Comparison of ENCODE assay signal across 1 cellular context in genomic region chr6:7542065-7542877, GRCh38.
TF ChIP-seq lines count a peak whose summit lies in the region.

No MANE protein-coding gene starts in this region.

TF ChIP-seq in HCT116, 20 proteins besides CTCF, POLR2A, EP300 and RAD21 (continued from another document):
- TF ChIP-seq, protein P1, sequence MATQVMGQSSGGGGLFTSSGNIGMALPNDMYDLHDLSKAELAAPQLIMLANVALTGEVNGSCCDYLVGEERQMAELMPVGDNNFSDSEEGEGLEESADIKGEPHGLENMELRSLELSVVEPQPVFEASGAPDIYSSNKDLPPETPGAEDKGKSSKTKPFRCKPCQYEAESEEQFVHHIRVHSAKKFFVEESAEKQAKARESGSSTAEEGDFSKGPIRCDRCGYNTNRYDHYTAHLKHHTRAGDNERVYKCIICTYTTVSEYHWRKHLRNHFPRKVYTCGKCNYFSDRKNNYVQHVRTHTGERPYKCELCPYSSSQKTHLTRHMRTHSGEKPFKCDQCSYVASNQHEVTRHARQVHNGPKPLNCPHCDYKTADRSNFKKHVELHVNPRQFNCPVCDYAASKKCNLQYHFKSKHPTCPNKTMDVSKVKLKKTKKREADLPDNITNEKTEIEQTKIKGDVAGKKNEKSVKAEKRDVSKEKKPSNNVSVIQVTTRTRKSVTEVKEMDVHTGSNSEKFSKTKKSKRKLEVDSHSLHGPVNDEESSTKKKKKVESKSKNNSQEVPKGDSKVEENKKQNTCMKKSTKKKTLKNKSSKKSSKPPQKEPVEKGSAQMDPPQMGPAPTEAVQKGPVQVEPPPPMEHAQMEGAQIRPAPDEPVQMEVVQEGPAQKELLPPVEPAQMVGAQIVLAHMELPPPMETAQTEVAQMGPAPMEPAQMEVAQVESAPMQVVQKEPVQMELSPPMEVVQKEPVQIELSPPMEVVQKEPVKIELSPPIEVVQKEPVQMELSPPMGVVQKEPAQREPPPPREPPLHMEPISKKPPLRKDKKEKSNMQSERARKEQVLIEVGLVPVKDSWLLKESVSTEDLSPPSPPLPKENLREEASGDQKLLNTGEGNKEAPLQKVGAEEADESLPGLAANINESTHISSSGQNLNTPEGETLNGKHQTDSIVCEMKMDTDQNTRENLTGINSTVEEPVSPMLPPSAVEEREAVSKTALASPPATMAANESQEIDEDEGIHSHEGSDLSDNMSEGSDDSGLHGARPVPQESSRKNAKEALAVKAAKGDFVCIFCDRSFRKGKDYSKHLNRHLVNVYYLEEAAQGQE (IDR thresholded peaks at IDR 0.05; ENCODE audit: low read depth) = no peak
- no peak for TF ChIP-seq POLR2AphosphoS5 (IDR thresholded peaks at IDR 0.05; ENCODE audit: low read depth, low read length)
- no peak for TF ChIP-seq ELF1 (IDR thresholded peaks at IDR 0.05; ENCODE audit: borderline replicate concordance, low read depth)
- TF ChIP-seq, protein P2, sequence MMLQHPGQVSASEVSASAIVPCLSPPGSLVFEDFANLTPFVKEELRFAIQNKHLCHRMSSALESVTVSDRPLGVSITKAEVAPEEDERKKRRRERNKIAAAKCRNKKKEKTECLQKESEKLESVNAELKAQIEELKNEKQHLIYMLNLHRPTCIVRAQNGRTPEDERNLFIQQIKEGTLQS (IDR thresholded peaks at IDR 0.05) = no peak
- no peak for TF ChIP-seq SIN3A (IDR thresholded peaks at IDR 0.05; ENCODE audit: low read depth)
- no peak for TF ChIP-seq YY1 (IDR thresholded peaks at IDR 0.05; ENCODE audit: extremely low read depth, insufficient replicate concordance, low read depth, low read length)
- TF ChIP-seq EGR1 (IDR thresholded peaks at IDR 0.05; ENCODE audit: low read depth) = no peak
- no peak for TF ChIP-seq TCF7L2 (IDR thresholded peaks at IDR 0.05; ENCODE audit: borderline replicate concordance, extremely low read depth, insufficient read depth, insufficient read length)
